8 cellular contexts compared by ENCODE assay signal in genomic region chr19:58513694-58514563, GRCh38. TPM values are rescaled to one million over a fixed set of nuclear protein-coding genes. Genes with fewer than 3 reads are reported as not detected.
A peak's percentile ranks its signal among the peaks of the same experiment; 100 is the strongest.
DNase-seq lines count a peak whose midpoint lies in the region; ATAC-seq and TF ChIP-seq lines count a peak whose summit lies in the region.

No MANE protein-coding gene starts in this region.

- no peaks in the 10 kb centered on the region for H3K27me3 Mint-ChIP-seq in activated naive CD8-positive, alpha-beta T cell treated with anti-CD3 and anti-CD28 coated beads, Interleukin-2, amount 10 ng/mL, durations not matched to agents 7 days and 5 days

- H3K9me3 ChIP-seq in GM23248 (ENCODE audit: low read depth) (no peaks in the 10 kb centered on the region), cardiac muscle cell (ENCODE audit: low read depth) (no peaks in the 10 kb centered on the region), parathyroid adenoma (ENCODE audit: control insufficient read depth, low read length) (no peaks in the 10 kb centered on the region), thyroid gland (no peaks in the 10 kb centered on the region)

- 35 to 41% methylated on average over 56 to 66 of the region's 66 CpGs for WGBS in GM23248 (ENCODE audit: low coverage in 1 of 2, low lambda C conversion rate in 2 of 2, missing lambda C conversion rate in 2 of 2), 2 experiments
- WGBS in thyroid gland, 2 donors = 8 to 12% methylated on average over 36 to 38 of the region's 66 CpGs

- no peaks in the 10 kb centered on the region for H3K9me2 ChIP-seq in GM23248 (ENCODE audit: insufficient read depth)

- intact Hi-C loops in thyroid gland (cut with DNase I) = no loop called here

- H3K4me1 ChIP-seq in GM23248 (ENCODE audit: insufficient read depth) = peaks cover 7% of the 10 kb centered on the region
- H3K4me1 ChIP-seq in cardiac muscle cell (ENCODE audit: low read depth) = peaks cover 10% of the 10 kb centered on the region
- H3K4me1 ChIP-seq in parathyroid adenoma = peaks cover 9% of the 10 kb centered on the region
- H3K4me1 ChIP-seq in thyroid gland = peaks cover 24 to 31% of the 10 kb centered on the region in 2 donors

- H3K36me3 ChIP-seq in GM23248 (ENCODE audit: low read depth) = peaks cover 5% of the 10 kb centered on the region; the same call in 1 of the 2 replicates
- peaks cover 13% of the 10 kb centered on the region for H3K36me3 ChIP-seq in cardiac muscle cell
- no peaks in the 10 kb centered on the region for H3K36me3 ChIP-seq in parathyroid adenoma (ENCODE audit: control insufficient read depth, insufficient read depth, low read length)
- peaks cover 14 to 15% of the 10 kb centered on the region in 2 donors for H3K36me3 ChIP-seq in thyroid gland

- peaks cover 10% of the 10 kb centered on the region; the same call in 1 of the 2 replicates for H3F3A ChIP-seq in GM23248 (ENCODE audit: insufficient read depth)

- TF ChIP-seq CTCF in cardiac muscle cell (IDR thresholded peaks at IDR 0.05; ENCODE audit: low read depth, low read length) = peak; percentile 88
- TF ChIP-seq CTCF in parathyroid adenoma (IDR thresholded peaks at IDR 0.05) = peak; percentile 93
- TF ChIP-seq CTCF in thyroid gland (IDR thresholded peaks at IDR 0.05) = peak; percentile 53 to 97 (median 94)

- no peak overlapping the region for H2AFZ ChIP-seq in GM23248
- H2AFZ ChIP-seq in parathyroid adenoma = peak overlapping the region; percentile 79

- H3K27ac Mint-ChIP-seq in activated naive CD8-positive, alpha-beta T cell treated with anti-CD3 and anti-CD28 coated beads, Interleukin-2, amount 10 ng/mL, durations not matched to agents 7 days and 5 days = peak overlapping the region; percentile 93

- peak; percentile 90 for ATAC-seq in activated naive CD8-positive, alpha-beta T cell treated with anti-CD3 and anti-CD28 coated beads, Interleukin-2, amount 10 ng/mL, durations not matched to agents 7 days and 5 days (ENCODE audit: low read depth)

- H3K36me3 Mint-ChIP-seq in activated naive CD8-positive, alpha-beta T cell treated with anti-CD3 and anti-CD28 coated beads, Interleukin-2, amount 10 ng/mL, durations not matched to agents 7 days and 5 days = peaks cover 15% of the 10 kb centered on the region

- POLR2A ChIA-PET in activated naive CD8-positive, alpha-beta T cell treated with anti-CD3 and anti-CD28 coated beads, Interleukin-2, amount 10 ng/mL, durations not matched to agents 7 days and 5 days (lab: Charles Lee) = interaction anchor here (0.6 to 1.8 kb wide), 18 partner anchors 9 to 331 kb away, joined by 3 to 25 read pairs (median 4); partner anchors contain the start of genes CHMP2A, TRIM28, UBE2M and ZNF274

- H3K27ac ChIP-seq in GM23248 = no peak overlapping the region
- peak overlapping the region; percentile 63 for H3K27ac ChIP-seq in cardiac muscle cell
- peak overlapping the region; percentile 65 for H3K27ac ChIP-seq in parathyroid adenoma
- H3K27ac ChIP-seq in thyroid gland = peak overlapping the region; percentile 73 to 84 (median 82)

- DNase-seq in DMS79 treated with DMSO at 0.1 percent for 48 hours (lab: John Stamatoyannopoulos, UW) (peak; percentile 87), GM23248 (peak; percentile 85), MV-4-11 (lab: John Stamatoyannopoulos, UW) (peak; percentile 97), SKM-1 (lab: John Stamatoyannopoulos, UW; ENCODE audit: unreplicated experiment) (peak; percentile 17), cardiac muscle cell (ENCODE audit: low read depth in 1 of 2, low spot score in 1 of 2) (peak; percentile 94 to 95), thyroid gland (peak; percentile 90 to 93)
- peak; percentile 99 for DNase-seq in activated naive CD8-positive, alpha-beta T cell treated with anti-CD3 and anti-CD28 coated beads, Interleukin-2, amount 10 ng/mL, durations not matched to agents 7 days and 5 days

- H3K4me2 ChIP-seq in GM23248 (ENCODE audit: unreplicated experiment) (no peak overlapping the region), parathyroid adenoma (ENCODE audit: low read length) (peak overlapping the region; percentile 69)

- H3K79me2 ChIP-seq in GM23248 (ENCODE audit: insufficient read depth) (peaks cover 45% of the 10 kb centered on the region), parathyroid adenoma (peaks cover 36% of the 10 kb centered on the region)

- H3K9me3 Mint-ChIP-seq in activated naive CD8-positive, alpha-beta T cell treated with anti-CD3 and anti-CD28 coated beads, Interleukin-2, amount 10 ng/mL, durations not matched to agents 7 days and 5 days = no peaks in the 10 kb centered on the region

- H3K4me3 Mint-ChIP-seq in activated naive CD8-positive, alpha-beta T cell treated with anti-CD3 and anti-CD28 coated beads, Interleukin-2, amount 10 ng/mL, durations not matched to agents 7 days and 5 days = peak overlapping the region; percentile 90

- H3K4me3 ChIP-seq in GM23248 = no peak overlapping the region; the same call in 1 of the 2 replicates
- peak overlapping the region; percentile 36 for H3K4me3 ChIP-seq in cardiac muscle cell
- H3K4me3 ChIP-seq in parathyroid adenoma (ENCODE audit: low read depth, low read length) = peak overlapping the region; percentile 42
- peak overlapping the region in 1 of 3 donors; percentile 28 for H3K4me3 ChIP-seq in thyroid gland (replicated peaks in 1 of 3)

- in situ Hi-C loops in GM23248 (cut with MboI) = no loop called here

- no peaks in the 10 kb centered on the region for H4K20me1 ChIP-seq in GM23248 (ENCODE audit: insufficient read depth)

- H3K27me3 ChIP-seq in GM23248 (replicated peaks; ENCODE audit: insufficient read depth) (no peaks in the 10 kb centered on the region), cardiac muscle cell (no peaks in the 10 kb centered on the region), parathyroid adenoma (ENCODE audit: control insufficient read depth, insufficient read depth, low read length) (no peaks in the 10 kb centered on the region), thyroid gland (no peaks in the 10 kb centered on the region)

- peaks cover 27% of the 10 kb centered on the region for H3K4me1 Mint-ChIP-seq in activated naive CD8-positive, alpha-beta T cell treated with anti-CD3 and anti-CD28 coated beads, Interleukin-2, amount 10 ng/mL, durations not matched to agents 7 days and 5 days

- peak in 1 of 2 donors; percentile 54 for TF ChIP-seq POLR2A in thyroid gland (IDR thresholded peaks at IDR 0.05)

- H3K9ac ChIP-seq in GM23248 (peak overlapping the region; percentile 38), parathyroid adenoma (no peak overlapping the region)

RNA-seq across cellular contexts. Expression of gene SLC27A5, which starts 2.1 kb away (rescaled TPM):
- 0.63 and 3.6 TPM in 2 replicates for total RNA-seq in GM23248 (2014; rRNA removed; shearing (Covaris generic))
- polyA plus RNA-seq in GM23248 (2016; fragmentation: Nextera tagmentation; extraction: Ambion mirVana) (5.1 and 6.3 TPM in 2 replicates), cardiac muscle cell (22.5 and 22.8 TPM in 2 replicates)
- 10 to 100 TPM; 13.7 to 15.4 TPM for total RNA-seq in activated naive CD8-positive, alpha-beta T cell treated with anti-CD3 and anti-CD28 coated beads, Interleukin-2, amount 10 ng/mL, durations not matched to agents 7 days and 5 days
- total RNA-seq in cardiac muscle cell (17.7 and 23.9 TPM in 2 replicates), thyroid gland (10 to 100 TPM; 10.6 to 22.4 (median 17.7) TPM)

RNA-seq across cellular contexts. Expression of gene ZBTB45, which starts 5.7 kb away (rescaled TPM):
- 5.9 and 9.0 TPM in 2 replicates for total RNA-seq in GM23248 (2014; rRNA removed; shearing (Covaris generic))
- polyA plus RNA-seq in GM23248 (2016; fragmentation: Nextera tagmentation; extraction: Ambion mirVana) (16.0 and 17.9 TPM in 2 replicates), cardiac muscle cell (29.4 and 34.6 TPM in 2 replicates)
- 10 to 100 TPM; 18.9 to 19.5 TPM for total RNA-seq in activated naive CD8-positive, alpha-beta T cell treated with anti-CD3 and anti-CD28 coated beads, Interleukin-2, amount 10 ng/mL, durations not matched to agents 7 days and 5 days
- total RNA-seq in cardiac muscle cell (22.8 and 26.3 TPM in 2 replicates), thyroid gland (10 to 100 TPM in 1 of 4 donors, 1 to 10 TPM in 3; 6.9 to 17.7 (median 8.5) TPM)

RNA-seq across cellular contexts. Expression of gene TRIM28, which starts 29.9 kb away (rescaled TPM):
- total RNA-seq in GM23248 (2014; rRNA removed; shearing (Covaris generic)) = 263 and 319 TPM in 2 replicates
- 61.5 and 62.0 TPM in 2 replicates for polyA plus RNA-seq in GM23248 (2016; fragmentation: Nextera tagmentation; extraction: Ambion mirVana)
- total RNA-seq in activated naive CD8-positive, alpha-beta T cell treated with anti-CD3 and anti-CD28 coated beads, Interleukin-2, amount 10 ng/mL, durations not matched to agents 7 days and 5 days = 100 to 1,000 TPM; 409 to 412 TPM
- total RNA-seq in cardiac muscle cell = 563 and 650 TPM in 2 replicates
- polyA plus RNA-seq in cardiac muscle cell = 303 and 343 TPM in 2 replicates
- 100 to 1,000 TPM; 195 to 237 (median 218) TPM for total RNA-seq in thyroid gland

RNA-seq across cellular contexts. Expression of gene ZNF446, which starts 37.8 kb away (rescaled TPM):
- 17.8 and 18.0 TPM in 2 replicates for total RNA-seq in GM23248 (2014; rRNA removed; shearing (Covaris generic))
- 5.8 and 6.4 TPM in 2 replicates for polyA plus RNA-seq in GM23248 (2016; fragmentation: Nextera tagmentation; extraction: Ambion mirVana)
- 10 to 100 TPM; 10.9 TPM for total RNA-seq in activated naive CD8-positive, alpha-beta T cell treated with anti-CD3 and anti-CD28 coated beads, Interleukin-2, amount 10 ng/mL, durations not matched to agents 7 days and 5 days
- 29.0 and 41.1 TPM in 2 replicates for total RNA-seq in cardiac muscle cell
- 16.3 and 20.5 TPM in 2 replicates for polyA plus RNA-seq in cardiac muscle cell
- total RNA-seq in thyroid gland = 10 to 100 TPM; 15.2 to 30.0 (median 25.6) TPM

RNA-seq across cellular contexts. Expression of gene CHMP2A, which starts 41.0 kb away (rescaled TPM):
- total RNA-seq in GM23248 (2014; rRNA removed; shearing (Covaris generic)) = 88.6 and 89.2 TPM in 2 replicates
- polyA plus RNA-seq in GM23248 (2016; fragmentation: Nextera tagmentation; extraction: Ambion mirVana) (186 and 193 TPM in 2 replicates), cardiac muscle cell (247 and 319 TPM in 2 replicates)
- total RNA-seq in activated naive CD8-positive, alpha-beta T cell treated with anti-CD3 and anti-CD28 coated beads, Interleukin-2, amount 10 ng/mL, durations not matched to agents 7 days and 5 days = 100 to 1,000 TPM in 1 of 2 experiments, 10 to 100 TPM in 1; 99.0 to 111 TPM
- total RNA-seq in cardiac muscle cell (223 and 265 TPM in 2 replicates), thyroid gland (100 to 1,000 TPM; 123 to 155 (median 148) TPM)

Comparison
In these comparisons a context has a peak if more than half of its experiments do, and no peak if none do; other contexts are left out.
1. DNase-seq: peak in every context shown above with its lines; median percentile 99 in activated naive CD8-positive, alpha-beta T cell treated with anti-CD3 and anti-CD28 coated beads, Interleukin-2, amount 10 ng/mL, durations not matched to agents 7 days and 5 days; 97 in MV-4-11; 94 in cardiac muscle cell; 92 in thyroid gland; 87 in DMS79 treated with DMSO at 0.1 percent for 48 hours; 85 in GM23248; 17 in SKM-1.